30 cellular contexts compared by ENCODE assay signal in genomic region chr13:99768986-99769385, GRCh38.
"Had no signal": no experiment of that assay in that cellular context is flagged by ENCODE, and none has a peak within 500 bp of the region (broad histone marks: within the 10 kb centered on the region; RNA-seq: fewer than 3 reads in every experiment).

No MANE protein-coding gene starts in this region.

- H3K27me3 ChIP-seq: colonic mucosa, esophagus squamous epithelium, heart right ventricle, neutrophil, right atrium auricular region, suprapubic skin, transverse colon, upper lobe of right lung, uterus had no signal

- H3K4me2 ChIP-seq: smooth muscle cell had no signal

- H3K27me3 Mint-ChIP-seq: dendritic cell treated with granulocyte-macrophage colony-stimulating factor and Interleukin-4, amounts not matched to agents 40 ng/mL and 50 ng/mL, for 4 days; memory B cell; stimulated activated naive CD8-positive, alpha-beta T cell treated with anti-CD3 and anti-CD28 coated beads, Interleukin-15, amount 100 ng/mL, for 72 hours had no signal

- H3K4me3 ChIP-seq: colonic mucosa, esophagus squamous epithelium, heart right ventricle, lung, prostate gland, right atrium auricular region, smooth muscle cell, suprapubic skin, transverse colon, upper lobe of right lung, uterus had no signal

- H3K27ac Mint-ChIP-seq: dendritic cell treated with granulocyte-macrophage colony-stimulating factor and Interleukin-4, amounts not matched to agents 40 ng/mL and 50 ng/mL, for 4 days; memory B cell; natural killer cell; stimulated activated naive CD8-positive, alpha-beta T cell treated with anti-CD3 and anti-CD28 coated beads, Interleukin-15, amount 100 ng/mL, for 72 hours had no signal

- H3K4me1 Mint-ChIP-seq: memory B cell; natural killer cell; stimulated activated naive CD8-positive, alpha-beta T cell treated with anti-CD3 and anti-CD28 coated beads, Interleukin-15, amount 100 ng/mL, for 72 hours had no signal

- H3K4me3 Mint-ChIP-seq: dendritic cell treated with granulocyte-macrophage colony-stimulating factor and Interleukin-4, amounts not matched to agents 40 ng/mL and 50 ng/mL, for 4 days; memory B cell; natural killer cell; stimulated activated naive CD8-positive, alpha-beta T cell treated with anti-CD3 and anti-CD28 coated beads, Interleukin-15, amount 100 ng/mL, for 72 hours had no signal

- H3K9me3 ChIP-seq: colonic mucosa, neutrophil, prostate gland had no signal

- ATAC-seq: heart right ventricle; left ventricle myocardium superior; natural killer cell; sciatic nerve; stimulated activated naive CD8-positive, alpha-beta T cell treated with anti-CD3 and anti-CD28 coated beads, Interleukin-15, amount 100 ng/mL, for 72 hours; upper lobe of right lung had no signal

- H3K4me1 ChIP-seq: colonic mucosa, esophagus squamous epithelium, heart right ventricle, prostate gland, right atrium auricular region, suprapubic skin, transverse colon, upper lobe of right lung, uterus had no signal

- H3K36me3 ChIP-seq: colonic mucosa, neutrophil, prostate gland, transverse colon, upper lobe of right lung, uterus had no signal

- FAIRE-seq: endometrium, keratinocyte had no signal

- DNase-seq: colonic mucosa; effector CD8-positive, alpha-beta T cell; erythroblast; esophagus squamous epithelium; foreskin melanocyte; glutamatergic neuron; heart right ventricle; hippocampal formation; left ventricle myocardium superior; natural killer cell; stimulated activated CD4-positive, alpha-beta T cell treated with anti-CD3 and anti-CD28 coated beads, Interleukin-12 subunit alpha, Interleukin-12 subunit beta, amount 100 ng/mL, for 4 hours; stimulated activated CD4-positive, alpha-beta T cell treated with anti-CD3 and anti-CD28 coated beads, Interleukin-1b, Interleukin-23, amount 100 ng/mL, for 48 hours; stimulated activated CD4-positive, alpha-beta T cell treated with anti-CD3 and anti-CD28 coated beads, Interleukin-4, amount 100 ng/mL, for 1 hour; stimulated activated CD8-positive, alpha-beta memory T cell treated with anti-CD3 and anti-CD28 coated beads, Interleukin-4, amount 100 ng/mL, for 48 hours; stimulated activated naive CD4-positive, alpha-beta T cell; stimulated activated naive CD8-positive, alpha-beta T cell treated with anti-CD3 and anti-CD28 coated beads, Interleukin-15, amount 100 ng/mL, for 72 hours; transverse colon; upper lobe of right lung; uterus had no signal

- H3K27ac ChIP-seq: colonic mucosa, esophagus squamous epithelium, heart right ventricle, neutrophil, prostate gland, right atrium auricular region, suprapubic skin, transverse colon, upper lobe of right lung, uterus had no signal
